Comparison of ENCODE assay signal across 1 cellular context in genomic region chr7:157932498-157933218, GRCh38.
A peak's percentile ranks its signal among the peaks of the same experiment; 100 is the strongest.
TF ChIP-seq lines count a peak whose summit lies in the region.

No MANE protein-coding gene starts in this region.

TF ChIP-seq in HCT116, 20 proteins besides CTCF, POLR2A, EP300 and RAD21 (continued from another document):
- TF ChIP-seq SIN3A (IDR thresholded peaks at IDR 0.05; ENCODE audit: low read depth) (peak; percentile 98), POLR2AphosphoS5 (IDR thresholded peaks at IDR 0.05; ENCODE audit: low read depth, low read length) (0 out of 2 replicates have a peak, but pooled peaks have one; percentile 39), ATF3 (IDR thresholded peaks at IDR 0.05) (peak; percentile 83)
